In genomic region chr1:150576794-150577556, GRCh38 we compare ENCODE assay signal across 8 cellular contexts. TPM values are rescaled to one million over a fixed set of nuclear protein-coding genes. Genes with fewer than 3 reads are reported as not detected.
DNase-seq lines count a peak whose midpoint lies in the region; ATAC-seq and TF ChIP-seq lines count a peak whose summit lies in the region.

No MANE protein-coding gene starts in this region.

- H3K36me3 ChIP-seq in SJSA1 (peaks cover 74% of the 10 kb centered on the region), prostate gland (no peaks in the 10 kb centered on the region)

- peak overlapping the region; percentile 95 for H3K4me3 ChIP-seq in GM12865 (ENCODE audit: low read depth, low read length)
- peak overlapping the region; percentile 96 for H3K4me3 ChIP-seq in SJSA1
- H3K4me3 ChIP-seq in prostate gland: peak overlapping the region; percentile 88 to 93

- TF ChIP-seq POLR2A in prostate gland (IDR thresholded peaks at IDR 0.05): no peak

- intact Hi-C loops in prostate gland (cut with DNase I): loop anchor here (5.0 kb wide), 1 partner anchor 50 kb away; the partner anchor contains the start of gene ENSA

- no peak for ATAC-seq in HG02798 (IDR thresholded peaks at IDR 0.05; ENCODE audit: poor library complexity, unreplicated experiment)
- ATAC-seq in HG03196 (IDR thresholded peaks at IDR 0.05; ENCODE audit: unreplicated experiment): no peak

- peak; percentile 23 for DNase-seq in GM12865 (ENCODE audit: low read depth)
- peak in 1 of 2 experiments; percentile 26 for DNase-seq in SJSA1 (ENCODE audit: low read depth in 1 of 2, low spot score in 2 of 2)
- peak; percentile 31 for DNase-seq in fibroblast of gingiva (ENCODE audit: low read depth)
- peak; percentile 58 for DNase-seq in prostate gland (ENCODE audit: low spot score)
- DNase-seq in NCI-H69 (lab: John Stamatoyannopoulos, UW): no peak
- DNase-seq in NCI-H2107 treated with DMSO at 0.1 percent for 48 hours (lab: John Stamatoyannopoulos, UW; ENCODE audit: unreplicated experiment): no peak

- H3K9me3 ChIP-seq in SJSA1 (replicated peaks): no peaks in the 10 kb centered on the region
- H3K9me3 ChIP-seq in prostate gland: no peaks in the 10 kb centered on the region

- TF ChIP-seq CTCF in GM12865 (IDR thresholded peaks at IDR 0.05; ENCODE audit: insufficient read depth, low read depth, low read length, missing control alignments) (no peak), prostate gland (IDR thresholded peaks at IDR 0.05) (no peak)

- 4% methylated on average over 2 of the region's 2 CpGs for WGBS in prostate gland

- H3K27me3 ChIP-seq in SJSA1 (replicated peaks): no peaks in the 10 kb centered on the region
- H3K27me3 ChIP-seq in prostate gland (replicated peaks; ENCODE audit: insufficient read depth): no peaks in the 10 kb centered on the region

- H3K4me1 ChIP-seq in SJSA1 (replicated peaks) (peaks cover 54% of the 10 kb centered on the region), prostate gland (replicated peaks) (peaks cover 9% of the 10 kb centered on the region)

- H3K27ac ChIP-seq in SJSA1: peak overlapping the region; percentile 98; the same call in 1 of the 2 replicates
- peak overlapping the region; percentile 98 to 100 for H3K27ac ChIP-seq in prostate gland

RNA-seq across cellular contexts. Expression of gene MCL1, which starts 2.4 kb away (rescaled TPM):
- 183 and 225 TPM in 2 replicates for total RNA-seq in SJSA1 (2014; rRNA removed; shearing (Covaris generic))
- 100 to 1,000 TPM; 161 to 168 TPM for total RNA-seq in prostate gland

RNA-seq across cellular contexts. Expression of gene ADAMTSL4, which starts 27.8 kb away (rescaled TPM):
- 0.42 TPM in 1 of 2 replicates, not detected in the other for total RNA-seq in SJSA1 (2014; rRNA removed; shearing (Covaris generic))
- total RNA-seq in prostate gland: 1 to 10 TPM; 3.7 to 9.7 TPM

RNA-seq across cellular contexts. Expression of gene ENSA, which starts 52.4 kb away (rescaled TPM):
- total RNA-seq in SJSA1 (2014; rRNA removed; shearing (Covaris generic)): 121 and 160 TPM in 2 replicates
- total RNA-seq in prostate gland: 100 to 1,000 TPM; 133 to 201 TPM

Comparison
In these comparisons a context has a peak if more than half of its experiments do, and no peak if none do; other contexts are left out.
1. DNase-seq: peak in GM12865 (single experiment), fibroblast of gingiva (single experiment) and prostate gland (single experiment); none in NCI-H69 (single experiment) and NCI-H2107 treated with DMSO at 0.1 percent for 48 hours (single experiment).
2. Peak in every context shown above with its lines, with median percentiles within 50 percentile points of each other: H3K4me3 ChIP-seq.